Comparison of ENCODE assay signal across 18 cellular contexts in genomic region chr13:76994281-76994680, GRCh38. TPM values are rescaled to one million over a fixed set of nuclear protein-coding genes. Genes with fewer than 3 reads are reported as not detected.
DNase-seq lines count a peak whose midpoint lies in the region; ATAC-seq, FAIRE-seq and TF ChIP-seq lines count a peak whose summit lies in the region.
"Had no signal": no experiment of that assay in that cellular context is flagged by ENCODE, and none has a peak within 500 bp of the region (broad histone marks: within the 10 kb centered on the region; RNA-seq: fewer than 3 reads in every experiment).

No MANE protein-coding gene starts in this region.

- ATAC-seq in natural killer cell treated with Interleukin-12 subunit alpha and Interleukin-12 subunit beta and Interleukin-15 and Interleukin-18, amount 100 ng/mL, for 72 hours, result no peak
- ATAC-seq in HG03135 (IDR thresholded peaks at IDR 0.05; ENCODE audit: unreplicated experiment), result no peak
- no peak for ATAC-seq in GM18867 (IDR thresholded peaks at IDR 0.05; ENCODE audit: unreplicated experiment)
- ATAC-seq: psoas muscle had no signal

- H3K9ac ChIP-seq in BLaER1 treated with 17β-estradiol and CSF1 and Interleukin-3, amounts not matched to agents 10 nM and 100 nM, result 0 out of 22 replicates have a peak overlapping the region, but pooled peaks of 1 of the 11 experiments have one; percentile 88
- H3K9ac ChIP-seq in GM23248 (no peak overlapping the region), astrocyte (ENCODE audit: low read length) (no peak overlapping the region)

- no peak overlapping the region for H3K4me3 ChIP-seq in BLaER1 treated with 17β-estradiol and CSF1 and Interleukin-3, amounts not matched to agents 10 nM and 100 nM
- H3K4me3 ChIP-seq in GM23248 (peak overlapping the region; percentile 25; the same call in 1 of the 2 replicates), astrocyte (ENCODE audit: insufficient read depth, low read depth, low read length) (no peak overlapping the region)
- H3K4me3 ChIP-seq: stomach had no signal

- peaks cover 35 to 45% (median 41%) of the 10 kb centered on the region in 11 experiments for H3K36me3 ChIP-seq in BLaER1 treated with 17β-estradiol and CSF1 and Interleukin-3, amounts not matched to agents 10 nM and 100 nM
- peaks cover 19% of the 10 kb centered on the region for H3K36me3 ChIP-seq in GM23248 (ENCODE audit: low read depth)
- H3K36me3 ChIP-seq in astrocyte (ENCODE audit: insufficient read depth, low read length), result peaks cover 9% of the 10 kb centered on the region

- H3K79me2 ChIP-seq in GM23248 (ENCODE audit: insufficient read depth) (peaks cover 58% of the 10 kb centered on the region), astrocyte (ENCODE audit: insufficient read depth, low read length) (peaks cover 16% of the 10 kb centered on the region)

- H3K36me3 Mint-ChIP-seq in astrocyte (ENCODE audit: low read depth, unreplicated experiment), result peaks cover 2% of the 10 kb centered on the region
- peaks cover 4% of the 10 kb centered on the region for H3K36me3 Mint-ChIP-seq in natural killer cell treated with Interleukin-12 subunit alpha and Interleukin-12 subunit beta and Interleukin-15 and Interleukin-18, amount 100 ng/mL, for 72 hours

- 96 to 98% methylated on average over 3 of the region's 3 CpGs for WGBS in GM23248 (ENCODE audit: low coverage in 1 of 2, low lambda C conversion rate in 2 of 2, missing lambda C conversion rate in 2 of 2), 2 experiments

- no peaks in the 10 kb centered on the region; a peak in 1 of 22 replicates for H4K20me1 ChIP-seq in BLaER1 treated with 17β-estradiol and CSF1 and Interleukin-3, amounts not matched to agents 10 nM and 100 nM
- H4K20me1 ChIP-seq in GM23248 (ENCODE audit: insufficient read depth), result no peaks in the 10 kb centered on the region
- H4K20me1 ChIP-seq in astrocyte (ENCODE audit: insufficient read depth, low read length), result peaks cover 9% of the 10 kb centered on the region

- no peak for TF ChIP-seq CTCF in astrocyte (IDR thresholded peaks at IDR 0.05; ENCODE audit: insufficient read depth, low read depth, low read length)

- H3K4me2 ChIP-seq in BLaER1 treated with 17β-estradiol and CSF1 and Interleukin-3, amounts not matched to agents 10 nM and 100 nM, result peak overlapping the region in 10 of 11 experiments; percentile 9 to 98 (median 92); a peak in 10 of 22 replicates
- peak overlapping the region; percentile 94 for H3K4me2 ChIP-seq in GM23248 (ENCODE audit: unreplicated experiment)
- peak overlapping the region; percentile 50 for H3K4me2 ChIP-seq in astrocyte (ENCODE audit: low read length)

- in situ Hi-C loops in GM23248 (cut with MboI), result no loop called here

- DNase-seq in GM23248, result peak; percentile 51
- DNase-seq in astrocyte (ENCODE audit: low read depth), result no peak
- no peak for DNase-seq in natural killer cell treated with Interleukin-12 subunit alpha and Interleukin-12 subunit beta and Interleukin-15 and Interleukin-18, amount 100 ng/mL, for 72 hours (ENCODE audit: low spot score)
- DNase-seq in amniotic stem cell (lab: John Stamatoyannopoulos, UW), result no peak
- no peak for DNase-seq in stimulated activated CD8-positive, alpha-beta memory T cell treated with anti-CD3 and anti-CD28 coated beads, Interleukin-4, amount 100 ng/mL, for 48 hours
- DNase-seq: GF-D8; H7; MV-4-11; NCI-H446; psoas muscle; stimulated activated CD4-positive, alpha-beta T cell treated with anti-CD3 and anti-CD28 coated beads, Interleukin-1b, Interleukin-23, amount 100 ng/mL, for 48 hours; stomach had no signal

- peak overlapping the region; percentile 9 for H3K27ac Mint-ChIP-seq in astrocyte (ENCODE audit: unreplicated experiment)
- peak overlapping the region; percentile 20 to 22 for H3K27ac Mint-ChIP-seq in natural killer cell treated with Interleukin-12 subunit alpha and Interleukin-12 subunit beta and Interleukin-15 and Interleukin-18, amount 100 ng/mL, for 72 hours

- H3K27me3 ChIP-seq in BLaER1 treated with 17β-estradiol and CSF1 and Interleukin-3, amounts not matched to agents 10 nM and 100 nM, result no peaks in the 10 kb centered on the region
- H3K27me3 ChIP-seq in GM23248 (replicated peaks; ENCODE audit: insufficient read depth) (no peaks in the 10 kb centered on the region), astrocyte (ENCODE audit: insufficient read depth, low read length) (no peaks in the 10 kb centered on the region)
- H3K27me3 ChIP-seq: stomach had no signal

- no peaks in the 10 kb centered on the region for H3K27me3 Mint-ChIP-seq in astrocyte (ENCODE audit: low read depth, unreplicated experiment)
- peaks cover 21 to 23% of the 10 kb centered on the region in 2 donors for H3K27me3 Mint-ChIP-seq in natural killer cell treated with Interleukin-12 subunit alpha and Interleukin-12 subunit beta and Interleukin-15 and Interleukin-18, amount 100 ng/mL, for 72 hours

- no peaks in the 10 kb centered on the region for H3K9me3 Mint-ChIP-seq in astrocyte (ENCODE audit: unreplicated experiment)
- no peaks in the 10 kb centered on the region for H3K9me3 Mint-ChIP-seq in natural killer cell treated with Interleukin-12 subunit alpha and Interleukin-12 subunit beta and Interleukin-15 and Interleukin-18, amount 100 ng/mL, for 72 hours

- no peaks in the 10 kb centered on the region for H3K9me2 ChIP-seq in GM23248 (ENCODE audit: insufficient read depth)

- H3F3A ChIP-seq in GM23248 (ENCODE audit: insufficient read depth), result peaks cover 24% of the 10 kb centered on the region; the same call in 1 of the 2 replicates

- H3K4me1 Mint-ChIP-seq in astrocyte (ENCODE audit: low read depth, unreplicated experiment), result peaks cover 15% of the 10 kb centered on the region
- peaks cover 36% of the 10 kb centered on the region in 2 donors for H3K4me1 Mint-ChIP-seq in natural killer cell treated with Interleukin-12 subunit alpha and Interleukin-12 subunit beta and Interleukin-15 and Interleukin-18, amount 100 ng/mL, for 72 hours (ENCODE audit: low read depth in 2 of 2)

- no peak overlapping the region for H3K27ac ChIP-seq in BLaER1 treated with 17β-estradiol and CSF1 and Interleukin-3, amounts not matched to agents 10 nM and 100 nM
- H3K27ac ChIP-seq in GM23248 (peak overlapping the region; percentile 90; the same call in 1 of the 2 replicates), astrocyte (ENCODE audit: low read depth, low read length) (no peak overlapping the region)
- H3K27ac ChIP-seq: psoas muscle had no signal

- H2AFZ ChIP-seq in GM23248, result no peak overlapping the region
- no peak overlapping the region for H2AFZ ChIP-seq in astrocyte (ENCODE audit: low read depth, low read length)

- peaks cover 14 to 26% (median 23%) of the 10 kb centered on the region in 10 experiments for H3K4me1 ChIP-seq in BLaER1 treated with 17β-estradiol and CSF1 and Interleukin-3, amounts not matched to agents 10 nM and 100 nM
- H3K4me1 ChIP-seq in GM23248 (ENCODE audit: insufficient read depth) (peaks cover 23% of the 10 kb centered on the region), astrocyte (ENCODE audit: insufficient read depth, low read length) (peaks cover 21% of the 10 kb centered on the region)

- H3K9me3 ChIP-seq in BLaER1 treated with 17β-estradiol and CSF1 and Interleukin-3, amounts not matched to agents 10 nM and 100 nM (replicated peaks in 1 of 11), result no peaks in the 10 kb centered on the region
- H3K9me3 ChIP-seq in GM23248 (ENCODE audit: low read depth) (no peaks in the 10 kb centered on the region), astrocyte (ENCODE audit: insufficient read depth, low read depth, low read length) (no peaks in the 10 kb centered on the region)
- H3K9me3 ChIP-seq: psoas muscle, stomach had no signal

- no peak for FAIRE-seq in astrocyte (lab: Jason Lieb, UNC)

- peak overlapping the region; percentile 64 for H3K4me3 Mint-ChIP-seq in astrocyte (ENCODE audit: unreplicated experiment)
- H3K4me3 Mint-ChIP-seq in natural killer cell treated with Interleukin-12 subunit alpha and Interleukin-12 subunit beta and Interleukin-15 and Interleukin-18, amount 100 ng/mL, for 72 hours, result peak overlapping the region; percentile 52

RNA-seq across cellular contexts. Expression of gene CLN5, which starts 2.4 kb away (rescaled TPM):
- 32.4 and 35.9 TPM in 2 replicates for total RNA-seq in GM23248 (2014; rRNA removed; shearing (Covaris generic))
- 35.3 and 36.4 TPM in 2 replicates for polyA plus RNA-seq in GM23248 (2016; fragmentation: Nextera tagmentation; extraction: Ambion mirVana)
- total RNA-seq in astrocyte, result 32.9 and 35.8 TPM in 2 replicates
- total RNA-seq in natural killer cell treated with Interleukin-12 subunit alpha and Interleukin-12 subunit beta and Interleukin-15 and Interleukin-18, amount 100 ng/mL, for 72 hours, result 1 to 10 TPM; 6.1 to 8.3 TPM

RNA-seq across cellular contexts. Expression of gene FBXL3, which starts 32.7 kb away (rescaled TPM):
- total RNA-seq in GM23248 (2014; rRNA removed; shearing (Covaris generic)), result 76.1 and 83.1 TPM in 2 replicates
- 44.8 and 45.1 TPM in 2 replicates for polyA plus RNA-seq in GM23248 (2016; fragmentation: Nextera tagmentation; extraction: Ambion mirVana)
- total RNA-seq in astrocyte, result 36.0 and 37.2 TPM in 2 replicates
- total RNA-seq in natural killer cell treated with Interleukin-12 subunit alpha and Interleukin-12 subunit beta and Interleukin-15 and Interleukin-18, amount 100 ng/mL, for 72 hours, result 10 to 100 TPM; 26.1 to 35.5 TPM

RNA-seq across cellular contexts. Expression of gene ACOD1, which starts 46.0 kb away (rescaled TPM):
- total RNA-seq in GM23248 (2014; rRNA removed; shearing (Covaris generic)), result not detected in 2 replicates
- polyA plus RNA-seq in GM23248 (2016; fragmentation: Nextera tagmentation; extraction: Ambion mirVana), result not detected in 2 replicates
- total RNA-seq in astrocyte, result not detected in 2 replicates
- not detected for total RNA-seq in natural killer cell treated with Interleukin-12 subunit alpha and Interleukin-12 subunit beta and Interleukin-15 and Interleukin-18, amount 100 ng/mL, for 72 hours
- total RNA-seq: cardiac septum, H7, HT-29, psoas muscle, stomach had no signal
- polyA plus RNA-seq: esophagus, psoas muscle had no signal
